1 cellular context compared by ENCODE assay signal in the genomic region with DNA sequence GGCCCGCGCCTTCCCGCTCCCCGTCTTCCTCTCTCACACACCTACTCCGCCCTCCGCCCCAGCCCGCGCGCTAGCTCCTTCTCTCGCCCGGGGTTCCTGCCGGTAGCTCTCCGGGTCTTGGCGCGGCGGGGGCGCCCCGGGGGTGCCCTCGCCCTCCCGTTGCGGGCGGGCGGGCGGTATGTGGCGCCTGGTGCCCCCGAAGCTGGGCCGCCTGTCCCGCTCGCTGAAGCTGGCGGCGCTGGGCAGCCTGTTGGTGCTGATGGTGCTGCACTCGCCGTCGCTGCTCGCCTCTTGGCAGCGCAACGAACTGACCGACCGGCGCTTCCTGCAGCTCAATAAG.
TF ChIP-seq lines count a peak whose summit lies in the region.

No MANE protein-coding gene starts in this region.

TF ChIP-seq in WTC11, 78 proteins besides CTCF, POLR2A, EP300 and RAD21 (continued from another document):
- TF ChIP-seq ZNF423 (CRISPR knock-in tag; IDR thresholded peaks at IDR 0.05), result peak; percentile 70
- TF ChIP-seq, protein P1, sequence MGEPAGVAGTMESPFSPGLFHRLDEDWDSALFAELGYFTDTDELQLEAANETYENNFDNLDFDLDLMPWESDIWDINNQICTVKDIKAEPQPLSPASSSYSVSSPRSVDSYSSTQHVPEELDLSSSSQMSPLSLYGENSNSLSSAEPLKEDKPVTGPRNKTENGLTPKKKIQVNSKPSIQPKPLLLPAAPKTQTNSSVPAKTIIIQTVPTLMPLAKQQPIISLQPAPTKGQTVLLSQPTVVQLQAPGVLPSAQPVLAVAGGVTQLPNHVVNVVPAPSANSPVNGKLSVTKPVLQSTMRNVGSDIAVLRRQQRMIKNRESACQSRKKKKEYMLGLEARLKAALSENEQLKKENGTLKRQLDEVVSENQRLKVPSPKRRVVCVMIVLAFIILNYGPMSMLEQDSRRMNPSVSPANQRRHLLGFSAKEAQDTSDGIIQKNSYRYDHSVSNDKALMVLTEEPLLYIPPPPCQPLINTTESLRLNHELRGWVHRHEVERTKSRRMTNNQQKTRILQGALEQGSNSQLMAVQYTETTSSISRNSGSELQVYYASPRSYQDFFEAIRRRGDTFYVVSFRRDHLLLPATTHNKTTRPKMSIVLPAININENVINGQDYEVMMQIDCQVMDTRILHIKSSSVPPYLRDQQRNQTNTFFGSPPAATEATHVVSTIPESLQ (CRISPR knock-in tag; IDR thresholded peaks at IDR 0.05), result no peak
- TF ChIP-seq, protein P2, sequence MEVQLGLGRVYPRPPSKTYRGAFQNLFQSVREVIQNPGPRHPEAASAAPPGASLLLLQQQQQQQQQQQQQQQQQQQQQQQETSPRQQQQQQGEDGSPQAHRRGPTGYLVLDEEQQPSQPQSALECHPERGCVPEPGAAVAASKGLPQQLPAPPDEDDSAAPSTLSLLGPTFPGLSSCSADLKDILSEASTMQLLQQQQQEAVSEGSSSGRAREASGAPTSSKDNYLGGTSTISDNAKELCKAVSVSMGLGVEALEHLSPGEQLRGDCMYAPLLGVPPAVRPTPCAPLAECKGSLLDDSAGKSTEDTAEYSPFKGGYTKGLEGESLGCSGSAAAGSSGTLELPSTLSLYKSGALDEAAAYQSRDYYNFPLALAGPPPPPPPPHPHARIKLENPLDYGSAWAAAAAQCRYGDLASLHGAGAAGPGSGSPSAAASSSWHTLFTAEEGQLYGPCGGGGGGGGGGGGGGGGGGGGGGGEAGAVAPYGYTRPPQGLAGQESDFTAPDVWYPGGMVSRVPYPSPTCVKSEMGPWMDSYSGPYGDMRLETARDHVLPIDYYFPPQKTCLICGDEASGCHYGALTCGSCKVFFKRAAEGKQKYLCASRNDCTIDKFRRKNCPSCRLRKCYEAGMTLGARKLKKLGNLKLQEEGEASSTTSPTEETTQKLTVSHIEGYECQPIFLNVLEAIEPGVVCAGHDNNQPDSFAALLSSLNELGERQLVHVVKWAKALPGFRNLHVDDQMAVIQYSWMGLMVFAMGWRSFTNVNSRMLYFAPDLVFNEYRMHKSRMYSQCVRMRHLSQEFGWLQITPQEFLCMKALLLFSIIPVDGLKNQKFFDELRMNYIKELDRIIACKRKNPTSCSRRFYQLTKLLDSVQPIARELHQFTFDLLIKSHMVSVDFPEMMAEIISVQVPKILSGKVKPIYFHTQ (CRISPR knock-in tag; IDR thresholded peaks at IDR 0.05), result no peak
- TF ChIP-seq CBFB (CRISPR knock-in tag; IDR thresholded peaks at IDR 0.05; ENCODE audit: low read depth), result no peak
- TF ChIP-seq, protein P3, sequence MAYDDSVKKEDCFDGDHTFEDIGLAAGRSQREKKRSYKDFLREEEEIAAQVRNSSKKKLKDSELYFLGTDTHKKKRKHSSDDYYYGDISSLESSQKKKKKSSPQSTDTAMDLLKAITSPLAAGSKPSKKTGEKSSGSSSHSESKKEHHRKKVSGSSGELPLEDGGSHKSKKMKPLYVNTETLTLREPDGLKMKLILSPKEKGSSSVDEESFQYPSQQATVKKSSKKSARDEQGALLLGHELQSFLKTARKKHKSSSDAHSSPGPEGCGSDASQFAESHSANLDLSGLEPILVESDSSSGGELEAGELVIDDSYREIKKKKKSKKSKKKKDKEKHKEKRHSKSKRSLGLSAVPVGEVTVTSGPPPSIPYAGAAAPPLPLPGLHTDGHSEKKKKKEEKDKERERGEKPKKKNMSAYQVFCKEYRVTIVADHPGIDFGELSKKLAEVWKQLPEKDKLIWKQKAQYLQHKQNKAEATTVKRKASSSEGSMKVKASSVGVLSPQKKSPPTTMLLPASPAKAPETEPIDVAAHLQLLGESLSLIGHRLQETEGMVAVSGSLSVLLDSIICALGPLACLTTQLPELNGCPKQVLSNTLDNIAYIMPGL (CRISPR knock-in tag; IDR thresholded peaks at IDR 0.05), result no peak
- TF ChIP-seq, protein P4, sequence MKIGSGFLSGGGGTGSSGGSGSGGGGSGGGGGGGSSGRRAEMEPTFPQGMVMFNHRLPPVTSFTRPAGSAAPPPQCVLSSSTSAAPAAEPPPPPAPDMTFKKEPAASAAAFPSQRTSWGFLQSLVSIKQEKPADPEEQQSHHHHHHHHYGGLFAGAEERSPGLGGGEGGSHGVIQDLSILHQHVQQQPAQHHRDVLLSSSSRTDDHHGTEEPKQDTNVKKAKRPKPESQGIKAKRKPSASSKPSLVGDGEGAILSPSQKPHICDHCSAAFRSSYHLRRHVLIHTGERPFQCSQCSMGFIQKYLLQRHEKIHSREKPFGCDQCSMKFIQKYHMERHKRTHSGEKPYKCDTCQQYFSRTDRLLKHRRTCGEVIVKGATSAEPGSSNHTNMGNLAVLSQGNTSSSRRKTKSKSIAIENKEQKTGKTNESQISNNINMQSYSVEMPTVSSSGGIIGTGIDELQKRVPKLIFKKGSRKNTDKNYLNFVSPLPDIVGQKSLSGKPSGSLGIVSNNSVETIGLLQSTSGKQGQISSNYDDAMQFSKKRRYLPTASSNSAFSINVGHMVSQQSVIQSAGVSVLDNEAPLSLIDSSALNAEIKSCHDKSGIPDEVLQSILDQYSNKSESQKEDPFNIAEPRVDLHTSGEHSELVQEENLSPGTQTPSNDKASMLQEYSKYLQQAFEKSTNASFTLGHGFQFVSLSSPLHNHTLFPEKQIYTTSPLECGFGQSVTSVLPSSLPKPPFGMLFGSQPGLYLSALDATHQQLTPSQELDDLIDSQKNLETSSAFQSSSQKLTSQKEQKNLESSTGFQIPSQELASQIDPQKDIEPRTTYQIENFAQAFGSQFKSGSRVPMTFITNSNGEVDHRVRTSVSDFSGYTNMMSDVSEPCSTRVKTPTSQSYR (CRISPR knock-in tag; IDR thresholded peaks at IDR 0.05), result no peak
- 0 out of 2 replicates have a peak, but pooled peaks have one; percentile 21 for TF ChIP-seq GABPB1 (CRISPR knock-in tag; IDR thresholded peaks at IDR 0.05)
- TF ChIP-seq, protein P5, sequence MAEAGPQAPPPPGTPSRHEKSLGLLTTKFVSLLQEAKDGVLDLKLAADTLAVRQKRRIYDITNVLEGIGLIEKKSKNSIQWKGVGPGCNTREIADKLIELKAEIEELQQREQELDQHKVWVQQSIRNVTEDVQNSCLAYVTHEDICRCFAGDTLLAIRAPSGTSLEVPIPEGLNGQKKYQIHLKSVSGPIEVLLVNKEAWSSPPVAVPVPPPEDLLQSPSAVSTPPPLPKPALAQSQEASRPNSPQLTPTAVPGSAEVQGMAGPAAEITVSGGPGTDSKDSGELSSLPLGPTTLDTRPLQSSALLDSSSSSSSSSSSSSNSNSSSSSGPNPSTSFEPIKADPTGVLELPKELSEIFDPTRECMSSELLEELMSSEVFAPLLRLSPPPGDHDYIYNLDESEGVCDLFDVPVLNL (CRISPR knock-in tag; IDR thresholded peaks at IDR 0.05; ENCODE audit: borderline replicate concordance, low read depth), result no peak
- TF ChIP-seq, protein P6, sequence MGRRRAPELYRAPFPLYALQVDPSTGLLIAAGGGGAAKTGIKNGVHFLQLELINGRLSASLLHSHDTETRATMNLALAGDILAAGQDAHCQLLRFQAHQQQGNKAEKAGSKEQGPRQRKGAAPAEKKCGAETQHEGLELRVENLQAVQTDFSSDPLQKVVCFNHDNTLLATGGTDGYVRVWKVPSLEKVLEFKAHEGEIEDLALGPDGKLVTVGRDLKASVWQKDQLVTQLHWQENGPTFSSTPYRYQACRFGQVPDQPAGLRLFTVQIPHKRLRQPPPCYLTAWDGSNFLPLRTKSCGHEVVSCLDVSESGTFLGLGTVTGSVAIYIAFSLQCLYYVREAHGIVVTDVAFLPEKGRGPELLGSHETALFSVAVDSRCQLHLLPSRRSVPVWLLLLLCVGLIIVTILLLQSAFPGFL (CRISPR knock-in tag; IDR thresholded peaks at IDR 0.05; ENCODE audit: borderline replicate concordance), result no peak
- TF ChIP-seq MXD4 (CRISPR knock-in tag; IDR thresholded peaks at IDR 0.05; ENCODE audit: borderline replicate concordance), result no peak
- TF ChIP-seq, protein P7, sequence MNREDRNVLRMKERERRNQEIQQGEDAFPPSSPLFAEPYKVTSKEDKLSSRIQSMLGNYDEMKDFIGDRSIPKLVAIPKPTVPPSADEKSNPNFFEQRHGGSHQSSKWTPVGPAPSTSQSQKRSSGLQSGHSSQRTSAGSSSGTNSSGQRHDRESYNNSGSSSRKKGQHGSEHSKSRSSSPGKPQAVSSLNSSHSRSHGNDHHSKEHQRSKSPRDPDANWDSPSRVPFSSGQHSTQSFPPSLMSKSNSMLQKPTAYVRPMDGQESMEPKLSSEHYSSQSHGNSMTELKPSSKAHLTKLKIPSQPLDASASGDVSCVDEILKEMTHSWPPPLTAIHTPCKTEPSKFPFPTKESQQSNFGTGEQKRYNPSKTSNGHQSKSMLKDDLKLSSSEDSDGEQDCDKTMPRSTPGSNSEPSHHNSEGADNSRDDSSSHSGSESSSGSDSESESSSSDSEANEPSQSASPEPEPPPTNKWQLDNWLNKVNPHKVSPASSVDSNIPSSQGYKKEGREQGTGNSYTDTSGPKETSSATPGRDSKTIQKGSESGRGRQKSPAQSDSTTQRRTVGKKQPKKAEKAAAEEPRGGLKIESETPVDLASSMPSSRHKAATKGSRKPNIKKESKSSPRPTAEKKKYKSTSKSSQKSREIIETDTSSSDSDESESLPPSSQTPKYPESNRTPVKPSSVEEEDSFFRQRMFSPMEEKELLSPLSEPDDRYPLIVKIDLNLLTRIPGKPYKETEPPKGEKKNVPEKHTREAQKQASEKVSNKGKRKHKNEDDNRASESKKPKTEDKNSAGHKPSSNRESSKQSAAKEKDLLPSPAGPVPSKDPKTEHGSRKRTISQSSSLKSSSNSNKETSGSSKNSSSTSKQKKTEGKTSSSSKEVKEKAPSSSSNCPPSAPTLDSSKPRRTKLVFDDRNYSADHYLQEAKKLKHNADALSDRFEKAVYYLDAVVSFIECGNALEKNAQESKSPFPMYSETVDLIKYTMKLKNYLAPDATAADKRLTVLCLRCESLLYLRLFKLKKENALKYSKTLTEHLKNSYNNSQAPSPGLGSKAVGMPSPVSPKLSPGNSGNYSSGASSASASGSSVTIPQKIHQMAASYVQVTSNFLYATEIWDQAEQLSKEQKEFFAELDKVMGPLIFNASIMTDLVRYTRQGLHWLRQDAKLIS (CRISPR knock-in tag; IDR thresholded peaks at IDR 0.05; ENCODE audit: borderline replicate concordance), result no peak
- TF ChIP-seq, protein P8, sequence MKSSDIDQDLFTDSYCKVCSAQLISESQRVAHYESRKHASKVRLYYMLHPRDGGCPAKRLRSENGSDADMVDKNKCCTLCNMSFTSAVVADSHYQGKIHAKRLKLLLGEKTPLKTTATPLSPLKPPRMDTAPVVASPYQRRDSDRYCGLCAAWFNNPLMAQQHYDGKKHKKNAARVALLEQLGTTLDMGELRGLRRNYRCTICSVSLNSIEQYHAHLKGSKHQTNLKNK (CRISPR knock-in tag; IDR thresholded peaks at IDR 0.05), result no peak
- no peak for TF ChIP-seq JAZF1 (CRISPR knock-in tag; IDR thresholded peaks at IDR 0.05)
- TF ChIP-seq, protein P9, sequence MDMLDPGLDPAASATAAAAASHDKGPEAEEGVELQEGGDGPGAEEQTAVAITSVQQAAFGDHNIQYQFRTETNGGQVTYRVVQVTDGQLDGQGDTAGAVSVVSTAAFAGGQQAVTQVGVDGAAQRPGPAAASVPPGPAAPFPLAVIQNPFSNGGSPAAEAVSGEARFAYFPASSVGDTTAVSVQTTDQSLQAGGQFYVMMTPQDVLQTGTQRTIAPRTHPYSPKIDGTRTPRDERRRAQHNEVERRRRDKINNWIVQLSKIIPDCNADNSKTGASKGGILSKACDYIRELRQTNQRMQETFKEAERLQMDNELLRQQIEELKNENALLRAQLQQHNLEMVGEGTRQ (CRISPR knock-in tag; IDR thresholded peaks at IDR 0.05), result 0 out of 2 replicates have a peak, but pooled peaks have one; percentile 2
- no peak for TF ChIP-seq NFATC4 (CRISPR knock-in tag; IDR thresholded peaks at IDR 0.05)
- TF ChIP-seq GRHL2 (CRISPR knock-in tag; IDR thresholded peaks at IDR 0.05; ENCODE audit: insufficient replicate concordance, severe bottlenecking), result no peak
- TF ChIP-seq ELF4 (CRISPR knock-in tag; IDR thresholded peaks at IDR 0.05; ENCODE audit: low read depth), result no peak
TF ChIP-seq in WTC11: peak in this region for 7.
